In genomic region chr5:150154618-150155134, GRCh38 we compare ENCODE assay signal across 11 cellular contexts. TPM values are rescaled to one million over a fixed set of nuclear protein-coding genes. Genes with fewer than 3 reads are reported as not detected.
A peak's percentile ranks its signal among the peaks of the same experiment; 100 is the strongest.
DNase-seq lines count a peak whose midpoint lies in the region; ATAC-seq and TF ChIP-seq lines count a peak whose summit lies in the region.
"Had no signal": no experiment of that assay in that cellular context is flagged by ENCODE, and none has a peak within 500 bp of the region (broad histone marks: within the 10 kb centered on the region; RNA-seq: fewer than 3 reads in every experiment).

No MANE protein-coding gene starts in this region.

- H3K9me3 ChIP-seq in mucosa of stomach (ENCODE audit: control insufficient read depth, low read length), result no peaks in the 10 kb centered on the region
- H3K9me3 ChIP-seq in upper lobe of left lung, result no peaks in the 10 kb centered on the region

- peaks cover 16% of the 10 kb centered on the region for H3K27me3 ChIP-seq in mucosa of stomach (ENCODE audit: control insufficient read depth, insufficient read depth, low read length)
- H3K27me3 ChIP-seq in upper lobe of left lung, result no peaks in the 10 kb centered on the region

- H3K36me3 ChIP-seq in mucosa of stomach (ENCODE audit: control insufficient read depth, insufficient read depth, low read length), result no peaks in the 10 kb centered on the region
- no peaks in the 10 kb centered on the region for H3K36me3 ChIP-seq in upper lobe of left lung

- ATAC-seq in upper lobe of left lung (ENCODE audit: low FRiP score in 2 of 2) (no peak), HG03097 (IDR thresholded peaks at IDR 0.05; ENCODE audit: low FRiP score, unreplicated experiment) (no peak), GM21529 (IDR thresholded peaks at IDR 0.05; ENCODE audit: unreplicated experiment) (no peak)

- WGBS in upper lobe of left lung, 2 donors, result 77 to 78% methylated on average over 7 of the region's 7 CpGs

- H3K36me3 Mint-ChIP-seq in activated naive CD4-positive, alpha-beta T cell treated with anti-CD3 and anti-CD28 coated beads, Interleukin-2, amount 10 ng/mL, durations not matched to agents 7 days and 5 days, result no peaks in the 10 kb centered on the region
- H3K36me3 Mint-ChIP-seq: CD4-positive, alpha-beta memory T cell had no signal

- TF ChIP-seq POLR2A in upper lobe of left lung (IDR thresholded peaks at IDR 0.05), result no peak

- peaks cover 27% of the 10 kb centered on the region for H3K4me1 Mint-ChIP-seq in activated naive CD4-positive, alpha-beta T cell treated with anti-CD3 and anti-CD28 coated beads, Interleukin-2, amount 10 ng/mL, durations not matched to agents 7 days and 5 days

- no peak for DNase-seq in activated naive CD4-positive, alpha-beta T cell treated with anti-CD3 and anti-CD28 coated beads, Interleukin-2, amount 10 ng/mL, durations not matched to agents 7 days and 5 days
- no peak for DNase-seq in activated naive CD4-positive, alpha-beta T cell treated with anti-CD3 and anti-CD28 coated beads, Interleukin-2, amount 50 U/mL, for 16 hours
- DNase-seq in cardiac fibroblast (ENCODE audit: low read depth in 2 of 2), result no peak
- no peak for DNase-seq in upper lobe of left lung
- DNase-seq in NCI-H2081 (lab: John Stamatoyannopoulos, UW), result no peak
- DNase-seq: CD4-positive, alpha-beta memory T cell had no signal

- CTCF ChIA-PET in activated naive CD4-positive, alpha-beta T cell treated with anti-CD3 and anti-CD28 coated beads, Interleukin-2, amount 10 ng/mL, durations not matched to agents 7 days and 5 days (lab: Charles Lee), result interaction anchor here (1.2 kb wide), 2 partner anchors 12 to 64 kb away, joined by 3 read pairs; no protein-coding TSS in a partner anchor

- peak overlapping the region; percentile 41 for H3K4me3 Mint-ChIP-seq in activated naive CD4-positive, alpha-beta T cell treated with anti-CD3 and anti-CD28 coated beads, Interleukin-2, amount 10 ng/mL, durations not matched to agents 7 days and 5 days

- no peaks in the 10 kb centered on the region for H3K9me3 Mint-ChIP-seq in activated naive CD4-positive, alpha-beta T cell treated with anti-CD3 and anti-CD28 coated beads, Interleukin-2, amount 10 ng/mL, durations not matched to agents 7 days and 5 days
- H3K9me3 Mint-ChIP-seq: CD4-positive, alpha-beta memory T cell had no signal

- H3K27ac Mint-ChIP-seq in activated naive CD4-positive, alpha-beta T cell treated with anti-CD3 and anti-CD28 coated beads, Interleukin-2, amount 10 ng/mL, durations not matched to agents 7 days and 5 days, result no peak overlapping the region
- H3K27ac Mint-ChIP-seq: CD4-positive, alpha-beta memory T cell had no signal

- no peak for TF ChIP-seq CTCF in cardiac fibroblast (IDR thresholded peaks at IDR 0.05; ENCODE audit: low read depth, low read length)
- TF ChIP-seq CTCF in upper lobe of left lung (IDR thresholded peaks at IDR 0.05), result no peak

- H3K4me1 ChIP-seq in mucosa of stomach (ENCODE audit: control insufficient read depth, insufficient read depth, low read length) (peaks cover 5% of the 10 kb centered on the region), upper lobe of left lung (peaks cover 8 to 12% (median 10%) of the 10 kb centered on the region in 4 donors)

- peak overlapping the region; percentile 52 to 91 (median 84) for H3K27ac ChIP-seq in upper lobe of left lung

- H3K27me3 Mint-ChIP-seq in activated naive CD4-positive, alpha-beta T cell treated with anti-CD3 and anti-CD28 coated beads, Interleukin-2, amount 10 ng/mL, durations not matched to agents 7 days and 5 days, result peaks cover 70% of the 10 kb centered on the region

- TF ChIP-seq EP300 in upper lobe of left lung (IDR thresholded peaks at IDR 0.05), result no peak

- H3K4me3 ChIP-seq in cardiac fibroblast (replicated peaks in 1 of 2; ENCODE audit: low read depth in 2 of 2, low read length in 2 of 2), result peak overlapping the region; percentile 77 to 81
- no peak overlapping the region for H3K4me3 ChIP-seq in mucosa of stomach (ENCODE audit: low read length)
- H3K4me3 ChIP-seq in upper lobe of left lung, result peak overlapping the region; percentile 7 to 51 (median 38)

- H3K9ac ChIP-seq in mucosa of stomach (ENCODE audit: low read length), result peak overlapping the region; percentile 26

RNA-seq across cellular contexts. Expression of gene PDGFRB, which starts 1.0 kb away (rescaled TPM):
- 100 to 1,000 TPM in 2 of 6 donors, 10 to 100 TPM in 4; 26.6 to 155 (median 81.5) TPM for total RNA-seq in upper lobe of left lung
- total RNA-seq: CD4-positive, alpha-beta memory T cell had no signal

RNA-seq across cellular contexts. Expression of gene CDX1, which starts 11.9 kb away (rescaled TPM):
- under 1 TPM in 2 of 6 donors, not detected in 4; 0.17 to 0.30 TPM for total RNA-seq in upper lobe of left lung
- total RNA-seq: CD4-positive, alpha-beta memory T cell; NCI-H460; pulmonary artery endothelial cell had no signal

RNA-seq across cellular contexts. Expression of gene SLC6A7, which starts 35.2 kb away (rescaled TPM):
- total RNA-seq in upper lobe of left lung, result under 1 TPM in 1 of 6 donors, not detected in 5; 0.44 TPM
- total RNA-seq: CD4-positive, alpha-beta memory T cell; pulmonary artery endothelial cell had no signal
